ENCODE assay signal across 9 cellular contexts in genomic region chr12:66189476-66189823, GRCh38. TPM values are rescaled to one million over a fixed set of nuclear protein-coding genes. Genes with fewer than 3 reads are reported as not detected.
DNase-seq lines count a peak whose midpoint lies in the region; ATAC-seq and TF ChIP-seq lines count a peak whose summit lies in the region.
"Had no signal": no experiment of that assay in that cellular context is flagged by ENCODE, and none has a peak within 500 bp of the region (broad histone marks: within the 10 kb centered on the region; RNA-seq: fewer than 3 reads in every experiment).

No MANE protein-coding gene starts in this region.

- TF ChIP-seq CTCF in RWPE1 (conservative IDR thresholded peaks at IDR 0.05; ENCODE audit: low read depth) = no peak
- no peak for TF ChIP-seq CTCF in right atrium auricular region (IDR thresholded peaks at IDR 0.05)
- TF ChIP-seq CTCF in PC-3 (conservative IDR thresholded peaks at IDR 0.05; ENCODE audit: low read depth, low read length) = no peak

- DNase-seq in SIG-M5 treated with dmso at 0.1 percent for 504 hours (lab: John Stamatoyannopoulos, UW; ENCODE audit: unreplicated experiment) = peak; percentile 54
- no peak for DNase-seq in SIG-M5 (lab: John Stamatoyannopoulos, UW)
- peak; percentile 7 for DNase-seq in RWPE1 (ENCODE audit: low spot score)
- DNase-seq in right atrium auricular region (ENCODE audit: low spot score) = no peak
- no peak for DNase-seq in stimulated activated effector memory CD8-positive, alpha-beta T cell treated with anti-CD3 and anti-CD28 coated beads, Interleukin-12 subunit alpha, Interleukin-12 subunit beta, amount 100 ng/mL, for 72 hours (ENCODE audit: low spot score in 2 of 2)
- no peak for DNase-seq in effector memory CD4-positive, alpha-beta T cell
- DNase-seq in PC-3 = no peak

- BruUV-seq in PC-3 (replicated peaks; lab: Mats Ljungman, UMichigan) = no TSS peak

- H3K9ac ChIP-seq in PC-3 (ENCODE audit: low read length) = no peak overlapping the region

- peaks cover 4% of the 10 kb centered on the region for H3K9me3 Mint-ChIP-seq in stimulated activated effector memory CD8-positive, alpha-beta T cell treated with anti-CD3 and anti-CD28 coated beads, Interleukin-12 subunit alpha, Interleukin-12 subunit beta, amount 100 ng/mL, for 72 hours

- no peaks in the 10 kb centered on the region for H3K9me2 ChIP-seq in PC-3 (replicated peaks; ENCODE audit: low read length)

- H3K4me3 Mint-ChIP-seq in stimulated activated effector memory CD8-positive, alpha-beta T cell treated with anti-CD3 and anti-CD28 coated beads, Interleukin-12 subunit alpha, Interleukin-12 subunit beta, amount 100 ng/mL, for 72 hours = peak overlapping the region; percentile 72

- H3K36me3 Mint-ChIP-seq in stimulated activated effector memory CD8-positive, alpha-beta T cell treated with anti-CD3 and anti-CD28 coated beads, Interleukin-12 subunit alpha, Interleukin-12 subunit beta, amount 100 ng/mL, for 72 hours = no peaks in the 10 kb centered on the region

- H2AFZ ChIP-seq in PC-3 (ENCODE audit: low read length) = no peak overlapping the region

- POLR2A ChIA-PET in RWPE1 (lab: Yijun Ruan, JAX; ENCODE audit: low non-redundant PET) (no interaction called here), PC-3 (lab: Charles Lee; ENCODE audit: unreplicated experiment) (no interaction called here)

- H3K4me3 ChIP-seq in right atrium auricular region (peak overlapping the region; percentile 50 to 57), PC-3 (ENCODE audit: low read length) (no peak overlapping the region)
- H3K4me3 ChIP-seq in effector memory CD4-positive, alpha-beta T cell (ENCODE audit: insufficient read depth, low read depth, low read length, poor library complexity, severe bottlenecking) = no peak overlapping the region

- H4K20me1 ChIP-seq in PC-3 (ENCODE audit: low read length) = no peaks in the 10 kb centered on the region

- no peaks in the 10 kb centered on the region for H3K79me2 ChIP-seq in PC-3 (ENCODE audit: low read length)

- ATAC-seq in stimulated activated effector memory CD8-positive, alpha-beta T cell treated with anti-CD3 and anti-CD28 coated beads, Interleukin-12 subunit alpha, Interleukin-12 subunit beta, amount 100 ng/mL, for 72 hours = no peak
- ATAC-seq in HG02642 (IDR thresholded peaks at IDR 0.05; ENCODE audit: poor library complexity, unreplicated experiment) (no peak), PC-3 (no peak)

- H3K27ac Mint-ChIP-seq in stimulated activated effector memory CD8-positive, alpha-beta T cell treated with anti-CD3 and anti-CD28 coated beads, Interleukin-12 subunit alpha, Interleukin-12 subunit beta, amount 100 ng/mL, for 72 hours = no peak overlapping the region

- H3K36me3 ChIP-seq in right atrium auricular region = no peaks in the 10 kb centered on the region
- H3K36me3 ChIP-seq in effector memory CD4-positive, alpha-beta T cell (ENCODE audit: control insufficient read depth, insufficient read depth, low read length) = no peaks in the 10 kb centered on the region
- no peaks in the 10 kb centered on the region for H3K36me3 ChIP-seq in PC-3 (ENCODE audit: low read depth, low read length)

- CTCF ChIA-PET in RWPE1 (lab: Yijun Ruan, JAX) (interaction anchor here (0.6 to 0.7 kb wide), 2 partner anchors 46 to 54 kb away, joined by 3 to 5 read pairs; no protein-coding TSS in a partner anchor), PC-3 (lab: Charles Lee) (no interaction called here)

- H3K4me2 ChIP-seq in PC-3 (ENCODE audit: low read length) = no peak overlapping the region

- H3K9me3 ChIP-seq in right atrium auricular region (no peaks in the 10 kb centered on the region), PC-3 (ENCODE audit: low read length) (no peaks in the 10 kb centered on the region)
- H3K9me3 ChIP-seq in effector memory CD4-positive, alpha-beta T cell (ENCODE audit: control insufficient read depth, low read length) = no peaks in the 10 kb centered on the region

- peaks cover 0 to 19% of the 10 kb centered on the region in 2 donors for H3K4me1 ChIP-seq in right atrium auricular region
- H3K4me1 ChIP-seq in effector memory CD4-positive, alpha-beta T cell (ENCODE audit: control insufficient read depth, insufficient read depth, low read length, poor library complexity, severe bottlenecking) = peaks cover 4% of the 10 kb centered on the region
- no peaks in the 10 kb centered on the region for H3K4me1 ChIP-seq in PC-3 (ENCODE audit: insufficient read depth, low read length)

- intact Hi-C loops in PC-3 (cut with micrococcal nuclease) = no loop called here

- no peaks in the 10 kb centered on the region for H3F3A ChIP-seq in PC-3 (ENCODE audit: low read length, unreplicated experiment)

- H3K27me3 ChIP-seq in right atrium auricular region = no peaks in the 10 kb centered on the region
- peaks cover 8% of the 10 kb centered on the region for H3K27me3 ChIP-seq in effector memory CD4-positive, alpha-beta T cell (replicated peaks; ENCODE audit: control insufficient read depth, insufficient read depth, low read length, poor library complexity, severe bottlenecking)
- H3K27me3 ChIP-seq in PC-3 (ENCODE audit: low read length) = peaks cover 9% of the 10 kb centered on the region; the same call in 1 of the 2 replicates

- H3K27ac ChIP-seq in RWPE1 = no peak overlapping the region
- peak overlapping the region; percentile 87 to 93 for H3K27ac ChIP-seq in right atrium auricular region
- no peak overlapping the region for H3K27ac ChIP-seq in effector memory CD4-positive, alpha-beta T cell (ENCODE audit: insufficient read depth, low read length, poor library complexity, severe bottlenecking)
- H3K27ac ChIP-seq in PC-3 (ENCODE audit: low read length) = no peak overlapping the region
- H3K27ac ChIP-seq: C4-2B had no signal

- H3K4me1 Mint-ChIP-seq in stimulated activated effector memory CD8-positive, alpha-beta T cell treated with anti-CD3 and anti-CD28 coated beads, Interleukin-12 subunit alpha, Interleukin-12 subunit beta, amount 100 ng/mL, for 72 hours = peaks cover 5% of the 10 kb centered on the region

RNA-seq across cellular contexts. Expression of gene IRAK3, which starts 0.4 kb away (rescaled TPM):
- 10 to 100 TPM; 12.3 to 15.8 TPM for total RNA-seq in right atrium auricular region
- total RNA-seq in PC-3 (2014; rRNA removed) = not detected in 2 replicates

RNA-seq across cellular contexts. Expression of gene TMBIM4, which starts 19.7 kb away (rescaled TPM):
- 100 to 1,000 TPM; 107 to 139 TPM for total RNA-seq in right atrium auricular region
- 36.3 and 63.2 TPM in 2 replicates for total RNA-seq in PC-3 (2014; rRNA removed)

RNA-seq across cellular contexts. Expression of gene LLPH, which starts 58.9 kb away (rescaled TPM):
- 10 to 100 TPM in 1 of 2 donors, 1 to 10 TPM in 1; 7.0 to 10.1 TPM for total RNA-seq in right atrium auricular region
- total RNA-seq in PC-3 (2014; rRNA removed) = 11.2 and 16.5 TPM in 2 replicates

Comparison
In these comparisons a context has a peak if more than half of its experiments do, and no peak if none do; other contexts are left out.
1. DNase-seq: peak in SIG-M5 treated with dmso at 0.1 percent for 504 hours (single experiment) and RWPE1 (single experiment); none in SIG-M5 (single experiment), right atrium auricular region (single experiment), stimulated activated effector memory CD8-positive, alpha-beta T cell treated with anti-CD3 and anti-CD28 coated beads, Interleukin-12 subunit alpha, Interleukin-12 subunit beta, amount 100 ng/mL, for 72 hours (0 of 2), effector memory CD4-positive, alpha-beta T cell (0 of 3) and PC-3 (single experiment).
2. H3K27ac ChIP-seq: peak in right atrium auricular region (2 of 2); none in RWPE1 (single experiment), effector memory CD4-positive, alpha-beta T cell (single experiment) and PC-3 (single experiment).
3. H3K4me3 ChIP-seq: peak in right atrium auricular region (2 of 2); none in effector memory CD4-positive, alpha-beta T cell (single experiment) and PC-3 (single experiment).
4. RNA of gene IRAK3, which starts 0.4 kb away (total RNA-seq): 12.3 to 15.8 TPM in right atrium auricular region; not detected in PC-3; every median in the first group is over 10 times any median in the second.